Comparison of ENCODE assay signal across 9 cellular contexts in the genomic region with DNA sequence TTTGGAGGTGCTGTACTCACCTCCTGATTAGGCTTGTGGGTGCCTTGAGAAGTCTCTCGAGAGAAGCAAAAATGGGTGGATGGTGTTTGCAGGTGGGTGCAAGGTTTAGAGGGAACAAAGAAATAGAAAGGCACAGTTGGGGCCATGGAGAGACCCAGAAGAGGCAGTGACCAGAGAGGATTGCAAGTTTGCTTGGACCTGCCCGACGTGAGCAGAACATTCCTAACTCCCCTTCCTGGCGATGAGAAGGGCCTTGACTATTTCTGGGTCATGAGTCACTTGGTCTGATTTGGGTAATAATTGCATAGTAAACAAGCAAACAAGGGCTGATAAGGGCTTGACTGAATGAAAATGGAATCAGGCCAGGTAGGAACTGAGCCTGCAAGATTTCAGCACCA. TPM values are rescaled to one million over a fixed set of nuclear protein-coding genes. Genes with fewer than 3 reads are reported as not detected.
DNase-seq lines count a peak whose midpoint lies in the region; ATAC-seq, FAIRE-seq and TF ChIP-seq lines count a peak whose summit lies in the region.
"Had no signal": no experiment of that assay in that cellular context is flagged by ENCODE, and none has a peak within 500 bp of the region (broad histone marks: within the 10 kb centered on the region; RNA-seq: fewer than 3 reads in every experiment).

No MANE protein-coding gene starts in this region.

- peak; percentile 79 for ATAC-seq in PC-3
- no peak for ATAC-seq in GM19324 (IDR thresholded peaks at IDR 0.05; ENCODE audit: low FRiP score, unreplicated experiment)
- ATAC-seq in HG02970 (IDR thresholded peaks at IDR 0.05; ENCODE audit: low FRiP score, unreplicated experiment), result no peak

- no peaks in the 10 kb centered on the region for H3K9me2 ChIP-seq in PC-3 (replicated peaks; ENCODE audit: low read length)

- peaks cover 41% of the 10 kb centered on the region for H3K4me1 ChIP-seq in PC-3 (ENCODE audit: insufficient read depth, low read length)
- peaks cover 4 to 8% of the 10 kb centered on the region in 2 donors for H3K4me1 ChIP-seq in small intestine (ENCODE audit: control insufficient read depth in 2 of 2, insufficient read depth in 1 of 2, low read depth in 1 of 2, low read length in 1 of 2)
- H3K4me1 ChIP-seq: HAP-1 had no signal

- H3K27ac ChIP-seq in PC-3 (ENCODE audit: low read length), result peak overlapping the region; percentile 88
- peak overlapping the region in 1 of 2 donors; percentile 29 for H3K27ac ChIP-seq in small intestine (ENCODE audit: low read depth in 1 of 2, low read length in 1 of 2)

- no peaks in the 10 kb centered on the region for H3K36me3 ChIP-seq in PC-3 (ENCODE audit: low read depth, low read length)
- H3K36me3 ChIP-seq in small intestine (ENCODE audit: control insufficient read depth in 2 of 2, insufficient read depth in 2 of 2, low read length in 2 of 2), result no peaks in the 10 kb centered on the region
- H3K36me3 ChIP-seq: HAP-1 had no signal

- DNase-seq in NCI-H1436 (lab: John Stamatoyannopoulos, UW) (peak; percentile 31), NCI-H1436 treated with DMSO at 0.1 percent for 48 hours (lab: John Stamatoyannopoulos, UW) (no peak), PC-3 (peak; percentile 89), fibroblast of the aortic adventitia (ENCODE audit: low read depth) (peak; percentile 50), small intestine (peak; percentile 78), activated gamma-delta T cell (lab: John Stamatoyannopoulos, UW) (no peak)

- peak overlapping the region; percentile 59 for H3K4me2 ChIP-seq in PC-3 (ENCODE audit: low read length)

- CTCF ChIA-PET in PC-3 (lab: Charles Lee), result no interaction called here

- no TSS peak for BruUV-seq in PC-3 (replicated peaks; lab: Mats Ljungman, UMichigan)

- peak overlapping the region; percentile 11 for H3K9ac ChIP-seq in PC-3 (ENCODE audit: low read length)

- no peaks in the 10 kb centered on the region for H3K79me2 ChIP-seq in PC-3 (ENCODE audit: low read length)

- 13 to 56% (median 30%) methylated on average over 4 of the region's 4 CpGs for whole genome bisulfite sequencing in small intestine, 3 donors

- H2AFZ ChIP-seq in PC-3 (ENCODE audit: low read length), result peak overlapping the region; percentile 5

- FAIRE-seq in small intestine (lab: Jason Lieb, UNC), result no peak

- H3K27me3 ChIP-seq in PC-3 (ENCODE audit: low read length), result no peaks in the 10 kb centered on the region
- H3K27me3 ChIP-seq in small intestine (ENCODE audit: control insufficient read depth in 2 of 2, insufficient read depth in 2 of 2, low read length in 2 of 2), result no peaks in the 10 kb centered on the region

- peak overlapping the region; percentile 37 for H3K4me3 ChIP-seq in PC-3 (ENCODE audit: low read length)
- H3K4me3 ChIP-seq in fibroblast of the aortic adventitia (ENCODE audit: low read depth, low read length), result no peak overlapping the region
- no peak overlapping the region for H3K4me3 ChIP-seq in small intestine (ENCODE audit: low read depth in 1 of 2, low read length in 2 of 2)
- H3K4me3 ChIP-seq: HAP-1 had no signal

- no peaks in the 10 kb centered on the region for H3F3A ChIP-seq in PC-3 (ENCODE audit: low read length, unreplicated experiment)

- no peak for TF ChIP-seq CTCF in PC-3 (conservative IDR thresholded peaks at IDR 0.05; ENCODE audit: low read depth, low read length)
- no peak for TF ChIP-seq CTCF in fibroblast of the aortic adventitia (IDR thresholded peaks at IDR 0.05; ENCODE audit: insufficient read depth, low read length)

- POLR2A ChIA-PET in PC-3 (lab: Charles Lee; ENCODE audit: unreplicated experiment), result no interaction called here

- intact Hi-C loops in PC-3 (cut with micrococcal nuclease), result loop anchor here (2.0 kb wide), 1 partner anchor 27 kb away; no protein-coding TSS in a partner anchor

- no peaks in the 10 kb centered on the region for H4K20me1 ChIP-seq in PC-3 (ENCODE audit: low read length)

- H3K9me3 ChIP-seq in PC-3 (ENCODE audit: low read length), result no peaks in the 10 kb centered on the region
- no peaks in the 10 kb centered on the region for H3K9me3 ChIP-seq in small intestine (ENCODE audit: control insufficient read depth, low read depth)
- H3K9me3 ChIP-seq: HAP-1 had no signal

RNA-seq across cellular contexts. Expression of gene CTSH, which starts 7.0 kb away (rescaled TPM):
- 136 and 146 TPM in 2 replicates for total RNA-seq in PC-3 (2014; rRNA removed)
- 8.5 and 24.1 TPM in 2 replicates for total RNA-seq in fibroblast of the aortic adventitia (ENCODE audit: low replicate concordance)
- polyA plus RNA-seq in small intestine, result 100 to 1,000 TPM; 116 to 208 (median 126) TPM

Comparison
In these comparisons a context has a peak if more than half of its experiments do, and no peak if none do; other contexts are left out.
1. DNase-seq: peak in NCI-H1436 (single experiment), PC-3 (single experiment), fibroblast of the aortic adventitia (single experiment) and small intestine (single experiment); none in NCI-H1436 treated with DMSO at 0.1 percent for 48 hours (single experiment) and activated gamma-delta T cell (single experiment).